In the genomic region with DNA sequence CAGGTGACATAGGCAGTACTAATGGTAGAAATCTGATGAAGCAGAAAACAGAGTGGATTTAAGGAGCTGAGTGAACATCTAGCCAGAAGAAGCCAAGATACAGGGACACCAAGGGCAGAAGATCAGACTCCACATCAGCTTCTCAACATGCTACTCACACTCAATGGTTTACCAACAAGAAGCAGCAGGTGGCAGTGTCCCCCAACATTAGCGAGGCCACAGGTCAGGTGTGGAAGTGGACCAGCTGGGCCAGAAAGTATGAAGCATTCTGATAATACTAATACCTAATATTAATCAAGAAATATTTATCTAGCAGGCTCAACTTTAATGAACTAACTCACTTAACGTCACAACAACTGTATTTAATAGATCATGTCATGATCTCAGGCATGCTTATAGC, we compare ENCODE assay signal across 8 cellular contexts.
DNase-seq lines count a peak whose midpoint lies in the region; ATAC-seq, FAIRE-seq and TF ChIP-seq lines count a peak whose summit lies in the region.

No MANE protein-coding gene starts in this region.

- H2AFZ ChIP-seq in astrocyte (ENCODE audit: low read depth, low read length) (no peak overlapping the region), hepatocyte (no peak overlapping the region)

- no peaks in the 10 kb centered on the region for H3K4me1 Mint-ChIP-seq in T-helper 17 cell
- no peaks in the 10 kb centered on the region for H3K4me1 Mint-ChIP-seq in astrocyte (ENCODE audit: low read depth, unreplicated experiment)

- H3K9me2 ChIP-seq in hepatocyte (replicated peaks; ENCODE audit: insufficient read depth) = no peaks in the 10 kb centered on the region

- peak; percentile 57 for DNase-seq in COR-L47 (lab: John Stamatoyannopoulos, UW)
- no peak for DNase-seq in GM19239 (ENCODE audit: insufficient read length, low spot score)
- peak in 1 of 3 donors; percentile 38 for DNase-seq in T-helper 17 cell
- peak; percentile 20 for DNase-seq in astrocyte (ENCODE audit: low read depth)
- peak; percentile 65 for DNase-seq in hepatocyte (ENCODE audit: low spot score)
- peak; percentile 3 to 30 (median 25) for DNase-seq in stimulated activated CD4-positive, alpha-beta T cell treated with anti-CD3 and anti-CD28 coated beads, Interleukin-12 subunit alpha, Interleukin-12 subunit beta, amount 100 ng/mL, for 48 hours (ENCODE audit: low read depth in 2 of 3, low spot score in 1 of 3)
- DNase-seq in GOT3 (lab: John Stamatoyannopoulos, UW) = no peak

- peak; percentile 58 for TF ChIP-seq CTCF in astrocyte (IDR thresholded peaks at IDR 0.05; ENCODE audit: insufficient read depth, low read depth, low read length)
- peak; percentile 63 for TF ChIP-seq CTCF in hepatocyte (IDR thresholded peaks at IDR 0.05; ENCODE audit: poor library complexity)

- no peaks in the 10 kb centered on the region for H3K36me3 ChIP-seq in astrocyte (ENCODE audit: insufficient read depth, low read length)
- H3K36me3 ChIP-seq in hepatocyte (replicated peaks; ENCODE audit: insufficient read depth, low read depth) = no peaks in the 10 kb centered on the region

- H4K20me1 ChIP-seq in astrocyte (ENCODE audit: insufficient read depth, low read length) (no peaks in the 10 kb centered on the region), hepatocyte (ENCODE audit: insufficient read depth, poor library complexity, severe bottlenecking) (no peaks in the 10 kb centered on the region)

- H3K9me3 ChIP-seq in T-helper 17 cell (ENCODE audit: control insufficient read depth, low read length, poor library complexity, severe bottlenecking) (no peaks in the 10 kb centered on the region), astrocyte (ENCODE audit: insufficient read depth, low read depth, low read length) (no peaks in the 10 kb centered on the region), hepatocyte (ENCODE audit: low read depth) (no peaks in the 10 kb centered on the region)

- H3K9ac ChIP-seq in astrocyte (ENCODE audit: low read length) = no peak overlapping the region

- H3K79me2 ChIP-seq in astrocyte (ENCODE audit: insufficient read depth, low read length) (no peaks in the 10 kb centered on the region), hepatocyte (no peaks in the 10 kb centered on the region)

- FAIRE-seq in GM19239 (lab: Jason Lieb, UNC) = peak; percentile 89
- no peak for FAIRE-seq in astrocyte (lab: Jason Lieb, UNC)

- no peak overlapping the region for H3K4me2 ChIP-seq in astrocyte (ENCODE audit: low read length)
- H3K4me2 ChIP-seq in hepatocyte = no peak overlapping the region

- peaks cover 3% of the 10 kb centered on the region for H3K9me3 Mint-ChIP-seq in astrocyte (ENCODE audit: unreplicated experiment)

- ATAC-seq in HG03457 (IDR thresholded peaks at IDR 0.05; ENCODE audit: unreplicated experiment) (peak; percentile 79), T-helper 17 cell (peak; percentile 68)

- no peak overlapping the region for H3K4me3 Mint-ChIP-seq in T-helper 17 cell
- no peak overlapping the region for H3K4me3 Mint-ChIP-seq in astrocyte (ENCODE audit: unreplicated experiment)

- H3K27ac ChIP-seq in astrocyte (ENCODE audit: low read depth, low read length) = no peak overlapping the region
- H3K27ac ChIP-seq in hepatocyte = no peak overlapping the region

- no peaks in the 10 kb centered on the region for H3K36me3 Mint-ChIP-seq in T-helper 17 cell (ENCODE audit: low read depth)
- H3K36me3 Mint-ChIP-seq in astrocyte (ENCODE audit: low read depth, unreplicated experiment) = no peaks in the 10 kb centered on the region

- H3K27ac Mint-ChIP-seq in T-helper 17 cell (no peak overlapping the region), astrocyte (ENCODE audit: unreplicated experiment) (no peak overlapping the region)

- no peak overlapping the region for H3K4me3 ChIP-seq in astrocyte (ENCODE audit: insufficient read depth, low read depth, low read length)
- H3K4me3 ChIP-seq in hepatocyte = no peak overlapping the region

- H3K27me3 Mint-ChIP-seq in T-helper 17 cell (peaks cover 26% of the 10 kb centered on the region), astrocyte (ENCODE audit: low read depth, unreplicated experiment) (peaks cover 3% of the 10 kb centered on the region)

- H3K27me3 ChIP-seq in astrocyte (ENCODE audit: insufficient read depth, low read length) (no peaks in the 10 kb centered on the region), hepatocyte (no peaks in the 10 kb centered on the region)

- H3K4me1 ChIP-seq in astrocyte (ENCODE audit: insufficient read depth, low read length) = no peaks in the 10 kb centered on the region
- no peaks in the 10 kb centered on the region for H3K4me1 ChIP-seq in hepatocyte (ENCODE audit: insufficient read depth)

- 57% methylated on average over 2 of the region's 2 CpGs for WGBS in hepatocyte (ENCODE audit: low lambda C conversion rate, missing lambda C conversion rate)

Comparison
In these comparisons a context has a peak if more than half of its experiments do, and no peak if none do; other contexts are left out.
1. DNase-seq: peak in COR-L47 (single experiment), astrocyte (single experiment), hepatocyte (single experiment) and stimulated activated CD4-positive, alpha-beta T cell treated with anti-CD3 and anti-CD28 coated beads, Interleukin-12 subunit alpha, Interleukin-12 subunit beta, amount 100 ng/mL, for 48 hours (3 of 3); none in GM19239 (single experiment) and GOT3 (single experiment).